27 cellular contexts compared by ENCODE assay signal in the genomic region with DNA sequence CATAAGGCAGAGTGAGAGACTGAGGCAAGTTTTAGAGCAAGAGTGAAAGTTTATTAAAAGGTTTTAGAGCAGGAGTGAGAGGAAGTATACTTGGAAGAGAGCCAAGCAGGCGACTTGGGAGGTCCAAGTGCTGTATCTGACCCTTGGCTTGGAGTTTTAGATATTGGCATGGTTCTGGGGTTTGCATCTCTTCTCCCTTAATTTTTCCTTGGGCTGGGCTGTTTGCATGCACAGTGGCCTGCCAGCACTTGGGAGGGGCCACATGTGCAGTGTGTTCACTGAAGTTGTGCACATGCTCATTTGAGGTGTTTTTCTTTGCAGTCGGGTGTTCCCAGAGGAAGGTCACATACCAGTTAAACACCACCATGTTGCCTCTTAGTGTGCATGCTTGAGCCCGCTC.
"Had no signal": no experiment of that assay in that cellular context is flagged by ENCODE, and none has a peak within 500 bp of the region (broad histone marks: within the 10 kb centered on the region; RNA-seq: fewer than 3 reads in every experiment).

No MANE protein-coding gene starts in this region.

- H3K36me3 ChIP-seq: brain microvascular endothelial cell, colonic mucosa had no signal

- H3K4me3 ChIP-seq: colonic mucosa had no signal

- H3K27me3 ChIP-seq: brain microvascular endothelial cell, colonic mucosa had no signal

- ATAC-seq: activated CD4-positive, alpha-beta T cell treated with anti-CD3 and anti-CD28 coated beads for 36 hours; activated CD8-positive, alpha-beta memory T cell treated with anti-CD3 and anti-CD28 coated beads, Interleukin-2, amount 10 ng/mL, durations not matched to agents 7 days and 5 days; activated CD8-positive, alpha-beta T cell treated with anti-CD3 and anti-CD28 coated beads, Interleukin-2, amount 10 ng/mL, durations not matched to agents 7 days and 5 days; T-helper 17 cell had no signal

- H3K4me3 Mint-ChIP-seq: activated CD4-positive, alpha-beta memory T cell treated with anti-CD3 and anti-CD28 coated beads for 36 hours; activated CD4-positive, alpha-beta T cell treated with anti-CD3 and anti-CD28 coated beads for 36 hours; activated CD4-positive, alpha-beta T cell treated with anti-CD3 and anti-CD28 coated beads, Interleukin-2, amount 10 ng/mL, durations not matched to agents 24 days and 14 days; activated CD8-positive, alpha-beta memory T cell treated with anti-CD3 and anti-CD28 coated beads, Interleukin-2, amount 10 ng/mL, durations not matched to agents 7 days and 5 days; activated CD8-positive, alpha-beta T cell treated with anti-CD3 and anti-CD28 coated beads, Interleukin-2, amount 10 ng/mL, durations not matched to agents 7 days and 5 days; activated naive CD8-positive, alpha-beta T cell; activated T-cell treated with anti-CD3 and anti-CD28 coated beads, Interleukin-2, amount 50 U/mL, for 24 hours; activated T-cell treated with anti-CD3 and anti-CD28 coated beads, Interleukin-2, amount 50 U/mL, for 72 hours; T-helper 17 cell; T-helper 2 cell treated with Interferon-gamma antibody and Interleukin-4, amounts not matched to agents 5 μg/mL and 100 μg/mL, for 36 hours had no signal

- H3K27ac ChIP-seq: brain microvascular endothelial cell, colonic mucosa had no signal

- H3K36me3 Mint-ChIP-seq: activated CD4-positive, alpha-beta memory T cell treated with anti-CD3 and anti-CD28 coated beads for 36 hours; activated CD8-positive, alpha-beta memory T cell treated with anti-CD3 and anti-CD28 coated beads, Interleukin-2, amount 10 ng/mL, durations not matched to agents 7 days and 5 days; activated naive CD8-positive, alpha-beta T cell had no signal

- H3K9me3 Mint-ChIP-seq: activated CD4-positive, alpha-beta memory T cell treated with anti-CD3 and anti-CD28 coated beads for 36 hours; activated T-cell treated with anti-CD3 and anti-CD28 coated beads, Interleukin-2, amount 50 U/mL, for 24 hours; activated T-cell treated with anti-CD3 and anti-CD28 coated beads, Interleukin-2, amount 50 U/mL, for 72 hours; T-helper 2 cell treated with Interferon-gamma antibody and Interleukin-4, amounts not matched to agents 5 μg/mL and 100 μg/mL, for 36 hours had no signal

- H3K9me3 ChIP-seq: colonic mucosa had no signal

- H3K27me3 Mint-ChIP-seq: activated CD4-positive, alpha-beta T cell treated with anti-CD3 and anti-CD28 coated beads, Interleukin-2, amount 10 ng/mL, durations not matched to agents 24 days and 14 days; activated CD8-positive, alpha-beta memory T cell treated with anti-CD3 and anti-CD28 coated beads, Interleukin-2, amount 10 ng/mL, durations not matched to agents 7 days and 5 days had no signal

- H3K27ac Mint-ChIP-seq: activated CD4-positive, alpha-beta memory T cell treated with anti-CD3 and anti-CD28 coated beads for 36 hours; activated CD4-positive, alpha-beta T cell treated with anti-CD3 and anti-CD28 coated beads for 36 hours; activated CD4-positive, alpha-beta T cell treated with anti-CD3 and anti-CD28 coated beads, Interleukin-2, amount 10 ng/mL, durations not matched to agents 24 days and 14 days; activated CD8-positive, alpha-beta memory T cell treated with anti-CD3 and anti-CD28 coated beads, Interleukin-2, amount 10 ng/mL, durations not matched to agents 7 days and 5 days; activated CD8-positive, alpha-beta T cell treated with anti-CD3 and anti-CD28 coated beads, Interleukin-2, amount 10 ng/mL, durations not matched to agents 7 days and 5 days; activated naive CD8-positive, alpha-beta T cell; activated T-cell treated with anti-CD3 and anti-CD28 coated beads, Interleukin-2, amount 50 U/mL, for 24 hours; activated T-cell treated with anti-CD3 and anti-CD28 coated beads, Interleukin-2, amount 50 U/mL, for 72 hours; T-helper 17 cell; T-helper 2 cell treated with Interferon-gamma antibody and Interleukin-4, amounts not matched to agents 5 μg/mL and 100 μg/mL, for 36 hours had no signal

- H3K4me1 ChIP-seq: colonic mucosa had no signal

- H3K4me1 Mint-ChIP-seq: activated CD4-positive, alpha-beta T cell treated with anti-CD3 and anti-CD28 coated beads for 36 hours; activated CD4-positive, alpha-beta T cell treated with anti-CD3 and anti-CD28 coated beads, Interleukin-2, amount 10 ng/mL, durations not matched to agents 24 days and 14 days had no signal

- DNase-seq: activated CD4-positive, alpha-beta memory T cell treated with anti-CD3 and anti-CD28 coated beads for 36 hours; activated CD4-positive, alpha-beta T cell treated with anti-CD3 and anti-CD28 coated beads for 36 hours; activated CD4-positive, alpha-beta T cell treated with anti-CD3 and anti-CD28 coated beads, Interleukin-2, amount 10 ng/mL, durations not matched to agents 24 days and 14 days; activated CD4-positive, CD25-positive, alpha-beta regulatory T cell; activated CD4-positive, CD25-positive, alpha-beta regulatory T cell treated with anti-CD3 and anti-CD28 coated beads, Interleukin-2, amount 50 U/mL, for 72 hours; activated CD8-positive, alpha-beta memory T cell treated with anti-CD3 and anti-CD28 coated beads, Interleukin-2, amount 10 ng/mL, durations not matched to agents 7 days and 5 days; activated CD8-positive, alpha-beta memory T cell treated with anti-CD3 and anti-CD28 coated beads, Interleukin-2, amount 50 U/mL, for 48 hours; activated CD8-positive, alpha-beta T cell treated with anti-CD3 and anti-CD28 coated beads, Interleukin-2, amount 10 ng/mL, durations not matched to agents 7 days and 5 days; activated gamma-delta T cell; activated naive CD4-positive, alpha-beta T cell; activated naive CD4-positive, alpha-beta T cell treated with anti-CD3 and anti-CD28 coated beads, Interleukin-2, amount 50 U/mL, for 16 hours; activated T-cell treated with anti-CD3 and anti-CD28 coated beads for 4 hours; activated T-cell treated with anti-CD3 and anti-CD28 coated beads, Interleukin-2, amount 50 U/mL, for 24 hours; activated T-cell treated with anti-CD3 and anti-CD28 coated beads, Interleukin-2, amount 50 U/mL, for 72 hours; amniotic stem cell; anterior cingulate cortex; brain microvascular endothelial cell; central memory CD4-positive, alpha-beta T cell; cerebellar nuclear complex; colonic mucosa; effector CD8-positive, alpha-beta T cell; foreskin fibroblast; head of caudate nucleus; T-helper 17 cell; T1000 had no signal
